In genomic region chr6:52483671-52484003, GRCh38 we compare ENCODE assay signal across 26 cellular contexts.
"Had no signal": no experiment of that assay in that cellular context is flagged by ENCODE, and none has a peak within 500 bp of the region (broad histone marks: within the 10 kb centered on the region; RNA-seq: fewer than 3 reads in every experiment).

No MANE protein-coding gene starts in this region.

- H3K4me3 Mint-ChIP-seq: nephron; neural progenitor cell; stimulated activated effector memory CD8-positive, alpha-beta T cell treated with anti-CD3 and anti-CD28 coated beads, Interleukin-12 subunit alpha, Interleukin-12 subunit beta, amount 100 ng/mL, for 72 hours; stimulated activated naive B cell treated with anti-CD40 and anti-IgM and Interleukin-4, amounts not matched to agents 10 μg/mL and 1 μg/mL and 100 μg/mL, for 72 hours; stimulated activated naive CD8-positive, alpha-beta T cell treated with anti-CD3 and anti-CD28 coated beads, Interleukin-15, Interleukin-2, amounts not matched to agents 100 ng/mL and 50 ng/mL, for 24 hours had no signal

- H3K27me3 ChIP-seq: neural progenitor cell, ovary, right lobe of liver, sigmoid colon, stomach, thyroid gland, tibial nerve, upper lobe of left lung, vagina had no signal

- H3K4me3 ChIP-seq: neural progenitor cell, ovary, psoas muscle, right lobe of liver, sigmoid colon, stomach, thoracic aorta, thyroid gland, tibial nerve, upper lobe of left lung, vagina had no signal

- H3K9me3 ChIP-seq: ovary, psoas muscle, right lobe of liver, sigmoid colon, stomach, thoracic aorta, thyroid gland, tibial nerve, upper lobe of left lung, vagina had no signal

- DNase-seq: occipital lobe; ovary; posterior cingulate gyrus; psoas muscle; right cardiac atrium; right lobe of liver; sigmoid colon; stimulated activated CD4-positive, alpha-beta T cell treated with anti-CD3 and anti-CD28 coated beads, Interleukin-15, amount 100 ng/mL, for 24 hours; stimulated activated CD4-positive, alpha-beta T cell treated with anti-CD3 and anti-CD28 coated beads, Interleukin-2, amount 100 ng/mL, for 24 hours; stimulated activated CD4-positive, alpha-beta T cell treated with anti-CD3 and anti-CD28 coated beads, Interleukin-2, amount 100 ng/mL, for 48 hours; stimulated activated CD4-positive, alpha-beta T cell treated with anti-CD3 and anti-CD28 coated beads, Interleukin-4, amount 100 ng/mL, for 24 hours; stimulated activated naive B cell treated with anti-CD40 and anti-IgM and Interleukin-4, amounts not matched to agents 10 μg/mL and 1 μg/mL and 100 μg/mL, for 72 hours; stimulated activated naive CD4-positive, alpha-beta T cell treated with Interleukin-2 at 50 U/mL for 16 hours; stomach; thyroid gland; trophoblast cell; upper lobe of left lung had no signal

- H3K4me1 ChIP-seq: neural progenitor cell, parathyroid adenoma, psoas muscle, right lobe of liver, sigmoid colon, thyroid gland, tibial nerve, upper lobe of left lung, vagina had no signal

- H3K9ac ChIP-seq: neural progenitor cell, parathyroid adenoma had no signal

- H2AFZ ChIP-seq: neural progenitor cell, parathyroid adenoma had no signal

- H3K4me2 ChIP-seq: neural progenitor cell had no signal

- H3K36me3 ChIP-seq: neural progenitor cell, ovary, right lobe of liver, sigmoid colon, thoracic aorta, upper lobe of left lung, vagina had no signal

- ATAC-seq: psoas muscle; right lobe of liver; stimulated activated effector memory CD8-positive, alpha-beta T cell treated with anti-CD3 and anti-CD28 coated beads, Interleukin-12 subunit alpha, Interleukin-12 subunit beta, amount 100 ng/mL, for 72 hours; stimulated activated naive B cell treated with anti-CD40 and anti-IgM and Interleukin-4, amounts not matched to agents 10 μg/mL and 1 μg/mL and 100 μg/mL, for 72 hours had no signal

- H3K27ac ChIP-seq: neural progenitor cell, ovary, parathyroid adenoma, psoas muscle, right lobe of liver, sigmoid colon, stomach, thoracic aorta, thyroid gland, tibial nerve, upper lobe of left lung, vagina had no signal

- H3K36me3 Mint-ChIP-seq: stimulated activated effector memory CD8-positive, alpha-beta T cell treated with anti-CD3 and anti-CD28 coated beads, Interleukin-12 subunit alpha, Interleukin-12 subunit beta, amount 100 ng/mL, for 72 hours had no signal

- H3K9me3 Mint-ChIP-seq: nephron; neural progenitor cell; stimulated activated effector memory CD8-positive, alpha-beta T cell treated with anti-CD3 and anti-CD28 coated beads, Interleukin-12 subunit alpha, Interleukin-12 subunit beta, amount 100 ng/mL, for 72 hours; stimulated activated naive B cell treated with anti-CD40 and anti-IgM and Interleukin-4, amounts not matched to agents 10 μg/mL and 1 μg/mL and 100 μg/mL, for 72 hours; stimulated activated naive CD8-positive, alpha-beta T cell treated with anti-CD3 and anti-CD28 coated beads, Interleukin-15, Interleukin-2, amounts not matched to agents 100 ng/mL and 50 ng/mL, for 24 hours had no signal

- H3K79me2 ChIP-seq: parathyroid adenoma had no signal

- H3K27ac Mint-ChIP-seq: nephron; neural progenitor cell; progenitor cell of endocrine pancreas; stimulated activated effector memory CD8-positive, alpha-beta T cell treated with anti-CD3 and anti-CD28 coated beads, Interleukin-12 subunit alpha, Interleukin-12 subunit beta, amount 100 ng/mL, for 72 hours; stimulated activated naive B cell treated with anti-CD40 and anti-IgM and Interleukin-4, amounts not matched to agents 10 μg/mL and 1 μg/mL and 100 μg/mL, for 72 hours; stimulated activated naive CD8-positive, alpha-beta T cell treated with anti-CD3 and anti-CD28 coated beads, Interleukin-15, Interleukin-2, amounts not matched to agents 100 ng/mL and 50 ng/mL, for 24 hours had no signal

- H3K4me1 Mint-ChIP-seq: neural progenitor cell; stimulated activated effector memory CD8-positive, alpha-beta T cell treated with anti-CD3 and anti-CD28 coated beads, Interleukin-12 subunit alpha, Interleukin-12 subunit beta, amount 100 ng/mL, for 72 hours; stimulated activated naive B cell treated with anti-CD40 and anti-IgM and Interleukin-4, amounts not matched to agents 10 μg/mL and 1 μg/mL and 100 μg/mL, for 72 hours had no signal

- H3K27me3 Mint-ChIP-seq: progenitor cell of endocrine pancreas; stimulated activated naive B cell treated with anti-CD40 and anti-IgM and Interleukin-4, amounts not matched to agents 10 μg/mL and 1 μg/mL and 100 μg/mL, for 72 hours; stimulated activated naive CD8-positive, alpha-beta T cell treated with anti-CD3 and anti-CD28 coated beads, Interleukin-15, Interleukin-2, amounts not matched to agents 100 ng/mL and 50 ng/mL, for 24 hours had no signal
